1 cellular context compared by ENCODE assay signal in genomic region chr19:10718205-10719196, GRCh38.
A peak's percentile ranks its signal among the peaks of the same experiment; 100 is the strongest.
TF ChIP-seq lines count a peak whose summit lies in the region.

No MANE protein-coding gene starts in this region.

TF ChIP-seq in GM12878, 131 proteins besides CTCF, POLR2A, EP300 and RAD21 (continued from another document):
- TF ChIP-seq JUNB (IDR thresholded peaks at IDR 0.05) (no peak), NFXL1 (IDR thresholded peaks at IDR 0.05; ENCODE audit: borderline replicate concordance) (no peak), ZBED1 (IDR thresholded peaks at IDR 0.05; ENCODE audit: borderline replicate concordance) (no peak), ATF7 (IDR thresholded peaks at IDR 0.05; ENCODE audit: low read depth) (no peak), ZBTB11 (CRISPR knock-in tag; IDR thresholded peaks at IDR 0.05) (no peak), IKZF2 (IDR thresholded peaks at IDR 0.05) (no peak), USF1 (IDR thresholded peaks at IDR 0.05; ENCODE audit: borderline replicate concordance, extremely low read length, insufficient read depth, low read depth, low read length) (no peak), SIN3A (IDR thresholded peaks at IDR 0.05; ENCODE audit: low read depth, low read length) (peak; percentile 64), RBBP5 (conservative IDR thresholded peaks at IDR 0.05) (no peak)
